Comparison of ENCODE assay signal across 8 cellular contexts in genomic region chr5:3925935-3926334, GRCh38.
"Had no signal": no experiment of that assay in that cellular context is flagged by ENCODE, and none has a peak within 500 bp of the region (broad histone marks: within the 10 kb centered on the region; RNA-seq: fewer than 3 reads in every experiment).

No MANE protein-coding gene starts in this region.

- DNase-seq: GM23248, GOT3, H7, HFFc6, IMR-90, KG1 had no signal

- H3K27ac Mint-ChIP-seq: HFFc6 had no signal

- FAIRE-seq: HTR-8/SVneo, K562 had no signal

- H3K4me3 Mint-ChIP-seq: HFFc6 had no signal
